In genomic region chr6:10351678-10352220, GRCh38 we compare ENCODE assay signal across 19 cellular contexts.
"Had no signal": no experiment of that assay in that cellular context is flagged by ENCODE, and none has a peak within 500 bp of the region (broad histone marks: within the 10 kb centered on the region; RNA-seq: fewer than 3 reads in every experiment).

No MANE protein-coding gene starts in this region.

- H3K4me1 ChIP-seq: ascending aorta had no signal

- H3K9me3 Mint-ChIP-seq: natural killer cell treated with Interleukin-12 subunit alpha and Interleukin-12 subunit beta and Interleukin-15 and Interleukin-18, amount 100 ng/mL, for 72 hours; T-helper 1 cell treated with Interleukin-12 subunit alpha and Interleukin-12 subunit beta and Interleukin-4 antibody, amounts not matched to agents 30 μg/mL and 1 μg/mL, for 36 hours had no signal

- H3K4me3 Mint-ChIP-seq: natural killer cell treated with Interleukin-12 subunit alpha and Interleukin-12 subunit beta and Interleukin-15 and Interleukin-18, amount 100 ng/mL, for 72 hours; stimulated activated naive CD8-positive, alpha-beta T cell treated with anti-CD3 and anti-CD28 coated beads, Interleukin-15, amount 100 ng/mL, for 72 hours; T-helper 1 cell treated with Interleukin-12 subunit alpha and Interleukin-12 subunit beta and Interleukin-4 antibody, amounts not matched to agents 30 μg/mL and 1 μg/mL, for 36 hours; type B pancreatic cell had no signal

- ATAC-seq: left colon; stimulated activated naive CD8-positive, alpha-beta T cell treated with anti-CD3 and anti-CD28 coated beads, Interleukin-15, amount 100 ng/mL, for 72 hours had no signal

- H3K27ac ChIP-seq: ascending aorta, hepatocyte, VCaP had no signal

- H3K79me2 ChIP-seq: hepatocyte had no signal

- H3K4me2 ChIP-seq: hepatocyte had no signal

- H3K27ac Mint-ChIP-seq: natural killer cell treated with Interleukin-12 subunit alpha and Interleukin-12 subunit beta and Interleukin-15 and Interleukin-18, amount 100 ng/mL, for 72 hours; T-helper 1 cell treated with Interleukin-12 subunit alpha and Interleukin-12 subunit beta and Interleukin-4 antibody, amounts not matched to agents 30 μg/mL and 1 μg/mL, for 36 hours; type B pancreatic cell had no signal

- H3K27me3 ChIP-seq: ascending aorta, hepatocyte had no signal

- H3K4me3 ChIP-seq: ascending aorta, hepatocyte, lung had no signal

- H3K9me3 ChIP-seq: ascending aorta had no signal

- H3K36me3 Mint-ChIP-seq: natural killer cell treated with Interleukin-12 subunit alpha and Interleukin-12 subunit beta and Interleukin-15 and Interleukin-18, amount 100 ng/mL, for 72 hours; type B pancreatic cell had no signal

- H2AFZ ChIP-seq: hepatocyte had no signal

- DNase-seq: activated CD4-positive, alpha-beta T cell treated with anti-CD3 and anti-CD28 coated beads for 1 hour; activated CD8-positive, alpha-beta memory T cell treated with anti-CD3 and anti-CD28 coated beads for 24 hours; activated CD8-positive, alpha-beta memory T cell treated with anti-CD3 and anti-CD28 coated beads, Interleukin-2, amount 50 U/mL, for 48 hours; activated effector memory CD4-positive, alpha-beta T cell treated with anti-CD3 and anti-CD28 coated beads, Interleukin-2, amount 50 U/mL, for 16 hours; activated naive CD4-positive, alpha-beta T cell treated with anti-CD3 and anti-CD28 coated beads, Interleukin-2, amount 50 U/mL, for 16 hours; activated T-cell treated with anti-CD3 and anti-CD28 coated beads, Interleukin-2, amount 50 U/mL, for 48 hours; dermis blood vessel endothelial cell; effector memory CD4-positive, alpha-beta T cell; left colon; nucleus accumbens; retina; stimulated activated naive CD8-positive, alpha-beta T cell treated with anti-CD3 and anti-CD28 coated beads, Interleukin-15, amount 100 ng/mL, for 72 hours had no signal

- H3K36me3 ChIP-seq: ascending aorta had no signal
